In genomic region chr10:116521424-116522305, GRCh38 we compare ENCODE assay signal across 10 cellular contexts. TPM values are rescaled to one million over a fixed set of nuclear protein-coding genes. Genes with fewer than 3 reads are reported as not detected.
DNase-seq lines count a peak whose midpoint lies in the region; ATAC-seq and TF ChIP-seq lines count a peak whose summit lies in the region.
"Had no signal": no experiment of that assay in that cellular context is flagged by ENCODE, and none has a peak within 500 bp of the region (broad histone marks: within the 10 kb centered on the region; RNA-seq: fewer than 3 reads in every experiment).

No MANE protein-coding gene starts in this region.

- H3K27me3 Mint-ChIP-seq in CD4-positive, CD25-positive, alpha-beta regulatory T cell = peaks cover 5% of the 10 kb centered on the region
- no peaks in the 10 kb centered on the region for H3K27me3 Mint-ChIP-seq in activated T-helper 1 cell treated with anti-CD3 and anti-CD28 coated beads, Interleukin-12 subunit alpha, Interleukin-12 subunit beta, Interleukin-2, Interleukin-4 antibody, amounts not matched to agents 30 ng/mL and 10 ng/mL and 1 ng/mL, durations not matched to agents 14 hours and 24 hours and 36 hours (ENCODE audit: insufficient read depth)
- H3K27me3 Mint-ChIP-seq: naive B cell had no signal

- H2AFZ ChIP-seq in SU-DHL-6 (ENCODE audit: low read depth, low read length, severe bottlenecking) = no peak overlapping the region

- peak in 2 of 3 donors; percentile 6 to 43 for DNase-seq in CD4-positive, CD25-positive, alpha-beta regulatory T cell
- DNase-seq in fibroblast of peridontal ligament (ENCODE audit: extremely low read depth) (peak; percentile 43), retinal pigment epithelial cell (ENCODE audit: low read depth) (peak; percentile 14), globus pallidus (ENCODE audit: low spot score) (no peak)
- DNase-seq in activated T-helper 1 cell treated with anti-CD3 and anti-CD28 coated beads, Interleukin-12 subunit alpha, Interleukin-12 subunit beta, Interleukin-2, Interleukin-4 antibody, amounts not matched to agents 30 ng/mL and 10 ng/mL and 1 ng/mL, durations not matched to agents 14 hours and 24 hours and 36 hours (ENCODE audit: low spot score) = no peak
- DNase-seq: naive B cell had no signal

- H3K9me3 Mint-ChIP-seq in CD4-positive, CD25-positive, alpha-beta regulatory T cell = no peaks in the 10 kb centered on the region
- H3K9me3 Mint-ChIP-seq in activated T-helper 1 cell treated with anti-CD3 and anti-CD28 coated beads, Interleukin-12 subunit alpha, Interleukin-12 subunit beta, Interleukin-2, Interleukin-4 antibody, amounts not matched to agents 30 ng/mL and 10 ng/mL and 1 ng/mL, durations not matched to agents 14 hours and 24 hours and 36 hours = no peaks in the 10 kb centered on the region
- H3K9me3 Mint-ChIP-seq: T-cell had no signal

- H3K4me1 ChIP-seq in CD4-positive, CD25-positive, alpha-beta regulatory T cell (ENCODE audit: control insufficient read depth, insufficient read depth, low read length, poor library complexity, severe bottlenecking) = no peaks in the 10 kb centered on the region

- no peaks in the 10 kb centered on the region for H4K20me1 ChIP-seq in SU-DHL-6 (ENCODE audit: low read depth, low read length)

- ATAC-seq in CD4-positive, CD25-positive, alpha-beta regulatory T cell (ENCODE audit: low read depth in 2 of 2) = no peak
- peak; percentile 71 for ATAC-seq in GM18502 (IDR thresholded peaks at IDR 0.05; ENCODE audit: poor library complexity, unreplicated experiment)
- peak; percentile 91 for ATAC-seq in HG03432 (IDR thresholded peaks at IDR 0.05; ENCODE audit: unreplicated experiment)
- ATAC-seq: T-cell had no signal

- H3K4me2 ChIP-seq in SU-DHL-6 (ENCODE audit: low read depth, low read length, poor library complexity, severe bottlenecking) = no peak overlapping the region

- no peaks in the 10 kb centered on the region for H3F3A ChIP-seq in SU-DHL-6 (ENCODE audit: insufficient read depth)

- H3K79me2 ChIP-seq in SU-DHL-6 (ENCODE audit: insufficient read depth, low read length) = no peaks in the 10 kb centered on the region

- no peaks in the 10 kb centered on the region for H3K9me2 ChIP-seq in SU-DHL-6 (replicated peaks; ENCODE audit: insufficient read depth, low read length)

- intact Hi-C loops in activated T-helper 1 cell treated with anti-CD3 and anti-CD28 coated beads, Interleukin-12 subunit alpha, Interleukin-12 subunit beta, Interleukin-2, Interleukin-4 antibody, amounts not matched to agents 30 ng/mL and 10 ng/mL and 1 ng/mL, durations not matched to agents 14 hours and 24 hours and 36 hours (cut with micrococcal nuclease) = no loop called here

- H3K4me3 Mint-ChIP-seq in CD4-positive, CD25-positive, alpha-beta regulatory T cell = no peak overlapping the region
- no peak overlapping the region for H3K4me3 Mint-ChIP-seq in activated T-helper 1 cell treated with anti-CD3 and anti-CD28 coated beads, Interleukin-12 subunit alpha, Interleukin-12 subunit beta, Interleukin-2, Interleukin-4 antibody, amounts not matched to agents 30 ng/mL and 10 ng/mL and 1 ng/mL, durations not matched to agents 14 hours and 24 hours and 36 hours
- H3K4me3 Mint-ChIP-seq: naive B cell, T-cell had no signal

- H3K27me3 ChIP-seq in CD4-positive, CD25-positive, alpha-beta regulatory T cell (ENCODE audit: control insufficient read depth, insufficient read depth, low read length) = no peaks in the 10 kb centered on the region
- H3K27me3 ChIP-seq in SU-DHL-6 (ENCODE audit: low read length) = no peaks in the 10 kb centered on the region

- H3K27ac ChIP-seq in CD4-positive, CD25-positive, alpha-beta regulatory T cell (ENCODE audit: insufficient read depth, low read length, poor library complexity, severe bottlenecking) = no peak overlapping the region
- H3K27ac ChIP-seq in SU-DHL-6 (ENCODE audit: low read depth, low read length) = no peak overlapping the region

- H3K9ac ChIP-seq in SU-DHL-6 (ENCODE audit: low read length) = no peak overlapping the region

- no peak overlapping the region for H3K4me3 ChIP-seq in CD4-positive, CD25-positive, alpha-beta regulatory T cell (ENCODE audit: low read depth, low read length)
- no peak overlapping the region for H3K4me3 ChIP-seq in SU-DHL-6 (ENCODE audit: insufficient read depth, low read length, poor library complexity, severe bottlenecking)
- H3K4me3 ChIP-seq in retinal pigment epithelial cell (ENCODE audit: low read length) = no peak overlapping the region

- TF ChIP-seq CTCF in SU-DHL-6 (IDR thresholded peaks at IDR 0.05; ENCODE audit: insufficient read depth, low read length, poor library complexity, severe bottlenecking) (peak; percentile 54), retinal pigment epithelial cell (conservative IDR thresholded peaks at IDR 0.05; ENCODE audit: low read depth, low read length) (peak; percentile 88)

- no peaks in the 10 kb centered on the region for H3K9me3 ChIP-seq in CD4-positive, CD25-positive, alpha-beta regulatory T cell (ENCODE audit: control insufficient read depth in 2 of 2, low read length in 2 of 2)
- no peaks in the 10 kb centered on the region for H3K9me3 ChIP-seq in SU-DHL-6 (ENCODE audit: insufficient read depth, low read length)

- no peaks in the 10 kb centered on the region for H3K4me1 Mint-ChIP-seq in CD4-positive, CD25-positive, alpha-beta regulatory T cell
- H3K4me1 Mint-ChIP-seq in activated T-helper 1 cell treated with anti-CD3 and anti-CD28 coated beads, Interleukin-12 subunit alpha, Interleukin-12 subunit beta, Interleukin-2, Interleukin-4 antibody, amounts not matched to agents 30 ng/mL and 10 ng/mL and 1 ng/mL, durations not matched to agents 14 hours and 24 hours and 36 hours (ENCODE audit: low read depth) = no peaks in the 10 kb centered on the region
- H3K4me1 Mint-ChIP-seq: naive B cell, T-cell had no signal

- H3K27ac Mint-ChIP-seq in CD4-positive, CD25-positive, alpha-beta regulatory T cell = no peak overlapping the region
- H3K27ac Mint-ChIP-seq in activated T-helper 1 cell treated with anti-CD3 and anti-CD28 coated beads, Interleukin-12 subunit alpha, Interleukin-12 subunit beta, Interleukin-2, Interleukin-4 antibody, amounts not matched to agents 30 ng/mL and 10 ng/mL and 1 ng/mL, durations not matched to agents 14 hours and 24 hours and 36 hours = no peak overlapping the region
- H3K27ac Mint-ChIP-seq: naive B cell, T-cell had no signal

- no peaks in the 10 kb centered on the region for H3K36me3 ChIP-seq in CD4-positive, CD25-positive, alpha-beta regulatory T cell (ENCODE audit: control insufficient read depth, insufficient read depth, low read length)
- H3K36me3 ChIP-seq in SU-DHL-6 (ENCODE audit: low read length) = no peaks in the 10 kb centered on the region

- no peaks in the 10 kb centered on the region for H3K36me3 Mint-ChIP-seq in CD4-positive, CD25-positive, alpha-beta regulatory T cell
- no peaks in the 10 kb centered on the region for H3K36me3 Mint-ChIP-seq in activated T-helper 1 cell treated with anti-CD3 and anti-CD28 coated beads, Interleukin-12 subunit alpha, Interleukin-12 subunit beta, Interleukin-2, Interleukin-4 antibody, amounts not matched to agents 30 ng/mL and 10 ng/mL and 1 ng/mL, durations not matched to agents 14 hours and 24 hours and 36 hours (ENCODE audit: low read depth)
- H3K36me3 Mint-ChIP-seq: naive B cell, T-cell had no signal

RNA-seq across cellular contexts. Expression of gene PNLIP, which starts 24.1 kb away (rescaled TPM):
- not detected for total RNA-seq in CD4-positive, CD25-positive, alpha-beta regulatory T cell
- not detected for polyA plus RNA-seq in CD4-positive, CD25-positive, alpha-beta regulatory T cell
- not detected in 2 replicates for total RNA-seq in activated T-helper 1 cell treated with anti-CD3 and anti-CD28 coated beads, Interleukin-12 subunit alpha, Interleukin-12 subunit beta, Interleukin-2, Interleukin-4 antibody, amounts not matched to agents 30 ng/mL and 10 ng/mL and 1 ng/mL, durations not matched to agents 14 hours and 24 hours and 36 hours

Comparison
In these comparisons a context has a peak if more than half of its experiments do, and no peak if none do; other contexts are left out.
1. ATAC-seq: peak in GM18502 (single experiment) and HG03432 (single experiment); none in CD4-positive, CD25-positive, alpha-beta regulatory T cell (0 of 2).
2. DNase-seq: peak in CD4-positive, CD25-positive, alpha-beta regulatory T cell (2 of 3), fibroblast of peridontal ligament (single experiment) and retinal pigment epithelial cell (single experiment); none in activated T-helper 1 cell treated with anti-CD3 and anti-CD28 coated beads, Interleukin-12 subunit alpha, Interleukin-12 subunit beta, Interleukin-2, Interleukin-4 antibody, amounts not matched to agents 30 ng/mL and 10 ng/mL and 1 ng/mL, durations not matched to agents 14 hours and 24 hours and 36 hours (single experiment) and globus pallidus (single experiment).